Comparison of ENCODE assay signal across 8 cellular contexts in genomic region chr10:88565072-88565471, GRCh38. TPM values are rescaled to one million over a fixed set of nuclear protein-coding genes. Genes with fewer than 3 reads are reported as not detected.
DNase-seq lines count a peak whose midpoint lies in the region; ATAC-seq and TF ChIP-seq lines count a peak whose summit lies in the region.

No MANE protein-coding gene starts in this region.

- H3K4me3 Mint-ChIP-seq in GM23338 = no peak overlapping the region

- no peaks in the 10 kb centered on the region for H3F3A ChIP-seq in GM23338 (replicated peaks; ENCODE audit: low read depth)

- intact Hi-C loops in upper lobe of right lung (cut with DNase I) = no loop called here

- WGBS in gastroesophageal sphincter (ENCODE audit: low coverage in 1 of 2), 2 donors = 0 to 10% methylated on average over 1 of the region's 1 CpG

- H4K20me1 ChIP-seq in GM23338 (replicated peaks; ENCODE audit: insufficient read depth) = no peaks in the 10 kb centered on the region

- H3K4me1 ChIP-seq in GM23338 (ENCODE audit: insufficient read depth) = no peaks in the 10 kb centered on the region
- H3K4me1 ChIP-seq in gastroesophageal sphincter = no peaks in the 10 kb centered on the region
- no peaks in the 10 kb centered on the region for H3K4me1 ChIP-seq in upper lobe of right lung

- H3K9me3 ChIP-seq in gastroesophageal sphincter (no peaks in the 10 kb centered on the region), upper lobe of right lung (no peaks in the 10 kb centered on the region)

- H3K9me3 Mint-ChIP-seq in GM23338 = no peaks in the 10 kb centered on the region

- H2AFZ ChIP-seq in GM23338 = no peak overlapping the region

- no peaks in the 10 kb centered on the region for H3K4me1 Mint-ChIP-seq in GM23338

- in situ Hi-C loops in SK-MEL-5 (cut with HindIII; ENCODE audit: low pct_unique_long_range_greater_than_20kb, low sequenced_read_pairs) = no loop called here

- H3K27me3 ChIP-seq in GM23338 (ENCODE audit: insufficient read depth) (no peaks in the 10 kb centered on the region), gastroesophageal sphincter (no peaks in the 10 kb centered on the region), upper lobe of right lung (no peaks in the 10 kb centered on the region)

- H3K4me3 ChIP-seq in GM23338 (no peak overlapping the region), gastroesophageal sphincter (no peak overlapping the region), upper lobe of right lung (no peak overlapping the region)

- no peak for TF ChIP-seq POLR2A in gastroesophageal sphincter (IDR thresholded peaks at IDR 0.05)

- DNase-seq in AML-193 (lab: John Stamatoyannopoulos, UW) (peak; percentile 57 to 63), GM23338 (ENCODE audit: low spot score) (peak; percentile 21), SK-MEL-5 (ENCODE audit: low read depth, low spot score) (peak; percentile 50), upper lobe of right lung (no peak)

- peak in 1 of 2 experiments; percentile 48; a peak in 3 of 4 replicates for TF ChIP-seq CTCF in GM23338 (conservative IDR thresholded peaks at IDR 0.05; ENCODE audit: low read depth in 2 of 2)
- TF ChIP-seq CTCF in gastroesophageal sphincter (IDR thresholded peaks at IDR 0.05) = peak in 3 of 4 experiments; percentile 15 to 29 (median 19)
- TF ChIP-seq CTCF in upper lobe of right lung (IDR thresholded peaks at IDR 0.05) = peak; percentile 48

- no peak for ATAC-seq in GM23338
- ATAC-seq in gastroesophageal sphincter = no peak
- ATAC-seq in upper lobe of right lung = peak; percentile 51
- ATAC-seq in GM19463 (IDR thresholded peaks at IDR 0.05; ENCODE audit: unreplicated experiment) = no peak
- no peak for ATAC-seq in GM21529 (IDR thresholded peaks at IDR 0.05; ENCODE audit: unreplicated experiment)
- ATAC-seq in HG02571 (IDR thresholded peaks at IDR 0.05; ENCODE audit: unreplicated experiment) = no peak

- no peak for TF ChIP-seq EP300 in gastroesophageal sphincter (IDR thresholded peaks at IDR 0.05)

- H3K9me2 ChIP-seq in GM23338 (ENCODE audit: insufficient read depth) = no peaks in the 10 kb centered on the region

- H3K79me2 ChIP-seq in GM23338 (replicated peaks; ENCODE audit: insufficient read depth) = no peaks in the 10 kb centered on the region

- H3K36me3 ChIP-seq in GM23338 (ENCODE audit: insufficient read depth) (no peaks in the 10 kb centered on the region), gastroesophageal sphincter (no peaks in the 10 kb centered on the region), upper lobe of right lung (no peaks in the 10 kb centered on the region)

- H3K4me2 ChIP-seq in GM23338 = no peak overlapping the region

- H3K27ac ChIP-seq in GM23338 (ENCODE audit: low read depth) (no peak overlapping the region), gastroesophageal sphincter (no peak overlapping the region), upper lobe of right lung (no peak overlapping the region)

- no peak overlapping the region for H3K27ac Mint-ChIP-seq in GM23338

- no peaks in the 10 kb centered on the region for H3K36me3 Mint-ChIP-seq in GM23338 (ENCODE audit: low read depth)

- no peaks in the 10 kb centered on the region for H3K27me3 Mint-ChIP-seq in GM23338 (ENCODE audit: insufficient read depth, low read depth, poor library complexity)

TF ChIP-seq in GM23338, 12 proteins besides CTCF, POLR2A, EP300 and RAD21 (continues in another document):
- TF ChIP-seq, protein P1, sequence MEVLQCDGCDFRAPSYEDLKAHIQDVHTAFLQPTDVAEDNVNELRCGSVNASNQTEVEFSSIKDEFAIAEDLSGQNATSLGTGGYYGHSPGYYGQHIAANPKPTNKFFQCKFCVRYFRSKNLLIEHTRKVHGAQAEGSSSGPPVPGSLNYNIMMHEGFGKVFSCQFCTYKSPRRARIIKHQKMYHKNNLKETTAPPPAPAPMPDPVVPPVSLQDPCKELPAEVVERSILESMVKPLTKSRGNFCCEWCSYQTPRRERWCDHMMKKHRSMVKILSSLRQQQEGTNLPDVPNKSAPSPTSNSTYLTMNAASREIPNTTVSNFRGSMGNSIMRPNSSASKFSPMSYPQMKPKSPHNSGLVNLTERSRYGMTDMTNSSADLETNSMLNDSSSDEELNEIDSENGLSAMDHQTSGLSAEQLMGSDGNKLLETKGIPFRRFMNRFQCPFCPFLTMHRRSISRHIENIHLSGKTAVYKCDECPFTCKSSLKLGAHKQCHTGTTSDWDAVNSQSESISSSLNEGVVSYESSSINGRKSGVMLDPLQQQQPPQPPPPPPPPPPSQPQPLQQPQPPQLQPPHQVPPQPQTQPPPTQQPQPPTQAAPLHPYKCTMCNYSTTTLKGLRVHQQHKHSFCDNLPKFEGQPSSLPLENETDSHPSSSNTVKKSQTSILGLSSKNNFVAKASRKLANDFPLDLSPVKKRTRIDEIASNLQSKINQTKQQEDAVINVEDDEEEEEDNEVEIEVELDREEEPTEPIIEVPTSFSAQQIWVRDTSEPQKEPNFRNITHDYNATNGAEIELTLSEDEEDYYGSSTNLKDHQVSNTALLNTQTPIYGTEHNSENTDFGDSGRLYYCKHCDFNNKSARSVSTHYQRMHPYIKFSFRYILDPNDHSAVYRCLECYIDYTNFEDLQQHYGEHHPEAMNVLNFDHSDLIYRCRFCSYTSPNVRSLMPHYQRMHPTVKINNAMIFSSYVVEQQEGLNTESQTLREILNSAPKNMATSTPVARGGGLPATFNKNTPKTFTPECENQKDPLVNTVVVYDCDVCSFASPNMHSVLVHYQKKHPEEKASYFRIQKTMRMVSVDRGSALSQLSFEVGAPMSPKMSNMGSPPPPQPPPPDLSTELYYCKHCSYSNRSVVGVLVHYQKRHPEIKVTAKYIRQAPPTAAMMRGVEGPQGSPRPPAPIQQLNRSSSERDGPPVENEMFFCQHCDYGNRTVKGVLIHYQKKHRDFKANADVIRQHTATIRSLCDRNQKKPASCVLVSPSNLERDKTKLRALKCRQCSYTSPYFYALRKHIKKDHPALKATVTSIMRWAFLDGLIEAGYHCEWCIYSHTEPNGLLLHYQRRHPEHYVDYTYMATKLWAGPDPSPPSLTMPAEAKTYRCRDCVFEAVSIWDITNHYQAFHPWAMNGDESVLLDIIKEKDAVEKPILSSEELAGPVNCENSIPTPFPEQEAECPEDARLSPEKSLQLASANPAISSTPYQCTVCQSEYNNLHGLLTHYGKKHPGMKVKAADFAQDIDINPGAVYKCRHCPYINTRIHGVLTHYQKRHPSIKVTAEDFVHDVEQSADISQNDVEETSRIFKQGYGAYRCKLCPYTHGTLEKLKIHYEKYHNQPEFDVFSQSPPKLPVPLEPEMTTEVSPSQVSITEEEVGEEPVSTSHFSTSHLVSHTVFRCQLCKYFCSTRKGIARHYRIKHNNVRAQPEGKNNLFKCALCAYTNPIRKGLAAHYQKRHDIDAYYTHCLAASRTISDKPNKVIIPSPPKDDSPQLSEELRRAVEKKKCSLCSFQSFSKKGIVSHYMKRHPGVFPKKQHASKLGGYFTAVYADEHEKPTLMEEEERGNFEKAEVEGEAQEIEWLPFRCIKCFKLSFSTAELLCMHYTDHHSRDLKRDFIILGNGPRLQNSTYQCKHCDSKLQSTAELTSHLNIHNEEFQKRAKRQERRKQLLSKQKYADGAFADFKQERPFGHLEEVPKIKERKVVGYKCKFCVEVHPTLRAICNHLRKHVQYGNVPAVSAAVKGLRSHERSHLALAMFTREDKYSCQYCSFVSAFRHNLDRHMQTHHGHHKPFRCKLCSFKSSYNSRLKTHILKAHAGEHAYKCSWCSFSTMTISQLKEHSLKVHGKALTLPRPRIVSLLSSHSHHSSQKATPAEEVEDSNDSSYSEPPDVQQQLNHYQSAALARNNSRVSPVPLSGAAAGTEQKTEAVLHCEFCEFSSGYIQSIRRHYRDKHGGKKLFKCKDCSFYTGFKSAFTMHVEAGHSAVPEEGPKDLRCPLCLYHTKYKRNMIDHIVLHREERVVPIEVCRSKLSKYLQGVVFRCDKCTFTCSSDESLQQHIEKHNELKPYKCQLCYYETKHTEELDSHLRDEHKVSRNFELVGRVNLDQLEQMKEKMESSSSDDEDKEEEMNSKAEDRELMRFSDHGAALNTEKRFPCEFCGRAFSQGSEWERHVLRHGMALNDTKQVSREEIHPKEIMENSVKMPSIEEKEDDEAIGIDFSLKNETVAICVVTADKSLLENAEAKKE (CRISPR knock-in tag; IDR thresholded peaks at IDR 0.05) = no peak
- TF ChIP-seq EZH2phosphoT487 (IDR thresholded peaks at IDR 0.05; ENCODE audit: unreplicated experiment) (no peak), NANOG (IDR thresholded peaks at IDR 0.05; ENCODE audit: borderline replicate concordance) (no peak)

RNA-seq across cellular contexts. Expression of gene RNLS, which starts 18.0 kb away (rescaled TPM):
- 7.7 and 15.2 TPM in 2 replicates for total RNA-seq in GM23338 (2014; rRNA removed; shearing (Covaris generic))
- polyA plus RNA-seq in GM23338 (2016; fragmentation: Nextera tagmentation; extraction: Ambion mirVana) = 5.7 and 8.8 TPM in 2 replicates
- total RNA-seq in SK-MEL-5 (2014; rRNA removed; shearing (Covaris generic)) = 47.5 and 50.9 TPM in 2 replicates
- 17.8 and 18.9 TPM in 2 replicates for polyA plus RNA-seq in SK-MEL-5 (2015; cell fraction: cytosol; rRNA removed)
- polyA plus RNA-seq in SK-MEL-5 (2015; cell fraction: nucleus; rRNA removed) = 7.5 and 8.4 TPM in 2 replicates
- total RNA-seq in gastroesophageal sphincter (10 to 100 TPM in 3 of 4 donors, 1 to 10 TPM in 1; 9.4 to 25.1 (median 15.3) TPM), upper lobe of right lung (3.7 TPM)

RNA-seq across cellular contexts. Expression of gene LIPJ, which starts 21.5 kb away (rescaled TPM):
- 0.04 and 0.14 TPM in 2 replicates for total RNA-seq in GM23338 (2014; rRNA removed; shearing (Covaris generic))
- not detected in 2 replicates for polyA plus RNA-seq in GM23338 (2016; fragmentation: Nextera tagmentation; extraction: Ambion mirVana)
- not detected in 2 replicates for total RNA-seq in SK-MEL-5 (2014; rRNA removed; shearing (Covaris generic))
- not detected in 2 replicates for polyA plus RNA-seq in SK-MEL-5 (2015; cell fraction: cytosol; rRNA removed)
- polyA plus RNA-seq in SK-MEL-5 (2015; cell fraction: nucleus; rRNA removed) = not detected in 2 replicates
- total RNA-seq in gastroesophageal sphincter (under 1 TPM in 2 of 4 donors, not detected in 2; 0.12 to 0.13 TPM), upper lobe of right lung (not detected)
